Comparison of ENCODE assay signal across 8 cellular contexts in the genomic region with DNA sequence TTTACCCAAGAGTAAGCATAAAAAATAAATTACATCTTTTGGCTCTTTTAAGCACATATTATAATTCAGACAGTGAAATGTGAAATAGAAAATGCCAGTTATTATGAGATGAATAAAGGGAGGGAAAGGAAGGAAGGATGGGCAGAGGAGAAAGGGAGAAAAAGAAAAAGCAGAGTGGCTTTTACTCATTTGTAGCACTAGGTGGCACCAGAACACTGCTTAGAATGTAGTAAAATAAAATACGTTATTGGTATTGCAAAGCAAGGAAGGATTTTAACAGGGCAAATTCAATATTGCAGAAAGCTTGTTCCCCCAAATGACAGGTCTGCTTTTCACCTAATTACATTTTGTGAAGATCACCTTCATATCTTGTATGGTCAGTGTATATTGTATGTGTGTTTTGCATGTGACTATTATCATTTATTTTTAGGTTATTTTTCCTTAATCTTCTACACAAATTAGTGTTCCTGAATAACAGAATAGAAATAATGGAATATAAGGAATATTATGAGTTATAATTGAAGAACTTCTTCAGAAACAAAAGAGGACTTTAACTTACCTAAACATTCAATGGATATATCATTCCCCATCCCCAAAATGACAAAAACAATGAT. TPM values are rescaled to one million over a fixed set of nuclear protein-coding genes. Genes with fewer than 3 reads are reported as not detected.
DNase-seq lines count a peak whose midpoint lies in the region; ATAC-seq, FAIRE-seq and TF ChIP-seq lines count a peak whose summit lies in the region.

No MANE protein-coding gene starts in this region.

- H3K4me3 ChIP-seq in GM12878, result no peak overlapping the region

- ATAC-seq in GM12878, result peak; percentile 49; the same call in 2 of the 3 replicates
- no peak for ATAC-seq in GM19455 (IDR thresholded peaks at IDR 0.05; ENCODE audit: unreplicated experiment)

- no peaks in the 10 kb centered on the region for H3K9me3 ChIP-seq in GM12878 (replicated peaks; ENCODE audit: control insufficient read depth, insufficient read depth, low read length)

- TF ChIP-seq CTCF in GM12878 (IDR thresholded peaks at IDR 0.05 in 2 of 3, conservative IDR thresholded peaks at IDR 0.05 in 1 of 3; ENCODE audit: control insufficient read depth in 2 of 3, extremely low read depth in 1 of 3, insufficient read depth in 1 of 3, low read depth in 3 of 3, low read length in 3 of 3), result peak; percentile 58 to 69 (median 69)

- SMC1A ChIA-PET in GM12878 (lab: Charles Lee; ENCODE audit: uncharacterized antibody, unreplicated experiment), result interaction anchor here (0.6 to 3.4 kb wide), 5 partner anchors 11 to 442 kb away, joined by 3 to 12 read pairs (median 3); no protein-coding TSS in a partner anchor

- H3K79me2 ChIP-seq in GM12878 (ENCODE audit: control insufficient read depth, insufficient read depth, low read length), result no peaks in the 10 kb centered on the region

- H2AFZ ChIP-seq in GM12878 (ENCODE audit: control insufficient read depth, low read depth, low read length), result no peak overlapping the region

- H3K4me2 ChIP-seq in GM12878 (ENCODE audit: control insufficient read depth, insufficient read depth), result no peak overlapping the region

- WGBS in GM12878 (ENCODE audit: insufficient coverage, insufficient replicate concordance, low lambda C conversion rate, missing lambda C conversion rate), result 0% methylated on average over 1 of the region's 1 CpG

- FAIRE-seq in GM12891 (lab: Jason Lieb, UNC) (peak; percentile 23), GM12878 (lab: Jason Lieb, UNC) (peak; percentile 73)

- H3K9ac ChIP-seq in GM12878 (ENCODE audit: control insufficient read depth, insufficient read depth, low read length), result no peak overlapping the region

- peak; percentile 65 for DNase-seq in ACHN
- DNase-seq in GM12891 (ENCODE audit: insufficient read length, low spot score), result no peak
- DNase-seq in NCI-H2171 treated with DMSO at 0.1 percent for 48 hours (lab: John Stamatoyannopoulos, UW), result peak; percentile 64
- DNase-seq in GM12878 (ENCODE audit: low read depth, low spot score), result no peak
- peak; percentile 23 to 35 for DNase-seq in lung microvascular endothelial cell (ENCODE audit: low read depth in 2 of 2)
- DNase-seq in activated CD4-positive, alpha-beta T cell treated with anti-CD3 and anti-CD28 coated beads, Interleukin-2, amount 50 U/mL, for 4 hours, result no peak
- no peak for DNase-seq in GOT3 (lab: John Stamatoyannopoulos, UW)

- no peaks in the 10 kb centered on the region for H4K20me1 ChIP-seq in GM12878 (ENCODE audit: control insufficient read depth, insufficient read depth)

- intact Hi-C loops in GM12878 (cut with micrococcal nuclease; ENCODE audit: unreplicated experiment), result loop anchor here (5.0 kb wide), 1 partner anchor 763 kb away; no protein-coding TSS in a partner anchor

- TF ChIP-seq EP300 in GM12878 (IDR thresholded peaks at IDR 0.05; ENCODE audit: borderline replicate concordance in 1 of 2, control insufficient read depth in 1 of 2, low read depth in 2 of 2, low read length in 2 of 2), result no peak

- RAD21 ChIA-PET in GM12878 (lab: Charles Lee; ENCODE audit: unreplicated experiment), result interaction anchor here (1.0 kb wide), 1 partner anchor 60 kb away, joined by 3 read pairs; no protein-coding TSS in a partner anchor

- CTCF ChIA-PET in GM12878 (lab: Yijun Ruan, JAX), result interaction anchor here (0.7 to 2.8 kb wide), 17 partner anchors 10 to 1005 kb away, joined by 3 to 14 read pairs (median 3); no protein-coding TSS in a partner anchor

- POLR2A ChIA-PET in GM12878 (lab: Charles Lee), result no interaction called here

- BruUV-seq in GM12878 (replicated peaks; lab: Mats Ljungman, UMichigan), result no TSS peak

- peak; percentile 73 for TF ChIP-seq RAD21 in GM12878 (IDR thresholded peaks at IDR 0.05; ENCODE audit: insufficient read depth, low read depth, low read length)

- no peaks in the 10 kb centered on the region for H3K36me3 ChIP-seq in GM12878 (ENCODE audit: control insufficient read depth in 2 of 2, insufficient read depth in 2 of 2, low read length in 1 of 2)

- no peak overlapping the region for H3K27ac ChIP-seq in GM12878 (ENCODE audit: control insufficient read depth, insufficient read depth)

- no peaks in the 10 kb centered on the region for H3K4me1 ChIP-seq in GM12878 (ENCODE audit: control insufficient read depth, insufficient read depth, low read length)

- in situ Hi-C loops in ACHN (cut with HindIII; ENCODE audit: low pct_ligation_motif_present, low pct_unique_long_range_greater_than_20kb, low sequenced_read_pairs), result no loop called here
- in situ Hi-C loops in GM12878 (cut with MboI), result no loop called here

- no peaks in the 10 kb centered on the region; a peak in 1 of 4 replicates for H3K27me3 ChIP-seq in GM12878 (replicated peaks in 1 of 2; ENCODE audit: control insufficient read depth in 2 of 2, insufficient read depth in 2 of 2, low read length in 1 of 2)

- TF ChIP-seq POLR2A in GM12891 (IDR thresholded peaks at IDR 0.05; ENCODE audit: low read depth, low read length) (no peak), GM12878 (IDR thresholded peaks at IDR 0.05; ENCODE audit: low read depth, low read length) (no peak)

TF ChIP-seq in GM12891, 5 proteins besides CTCF, POLR2A, EP300 and RAD21:
- no peak for TF ChIP-seq POU2F2 (IDR thresholded peaks at IDR 0.05; ENCODE audit: low read depth, low read length)
- no peak for TF ChIP-seq SPI1 (IDR thresholded peaks at IDR 0.05; ENCODE audit: low read depth, low read length)
- TF ChIP-seq PAX5 (IDR thresholded peaks at IDR 0.05; ENCODE audit: insufficient read depth, low read length, severe bottlenecking), result no peak
- no peak for TF ChIP-seq POLR2AphosphoS5 (IDR thresholded peaks at IDR 0.05; ENCODE audit: low read depth, low read length)
- no peak for TF ChIP-seq TAF1 (IDR thresholded peaks at IDR 0.05; ENCODE audit: low read depth, low read length)
TF ChIP-seq in GM12891: peak in this region for 0.

TF ChIP-seq in GM12878, 131 proteins besides CTCF, POLR2A, EP300 and RAD21:
- TF ChIP-seq SMC3 (IDR thresholded peaks at IDR 0.05; ENCODE audit: borderline replicate concordance, low read length) (peak; percentile 53; the same call in 1 of the 2 replicates), TARDBP (IDR thresholded peaks at IDR 0.05; ENCODE audit: borderline replicate concordance) (no peak)

RNA-seq across cellular contexts. Expression of a gene that starts 9.1 kb away (rescaled TPM):
- 3.1 TPM for polyA plus RNA-seq in GM12891 (2012; ENCODE audit: low read depth, missing spikeins)
- 57.2 and 64.8 TPM in 2 replicates for total RNA-seq in GM12878 (2013; cell fraction: nucleolus; rRNA removed)
- total RNA-seq in GM12878 (2014; rRNA removed) (16.4 and 18.7 TPM in 2 replicates), GM12878 (2014; rRNA removed; fragmentation: Illumina TruSeq; extraction: Trizol) (10.6 and 11.9 TPM in 2 replicates), GM12878 (2021) (9.2 and 11.4 TPM in 2 replicates), lung microvascular endothelial cell (0.20 and 2.8 TPM in 2 replicates)
- polyA plus RNA-seq in GM12878 (2011; ENCODE audit: low read depth), result 1.4 TPM
- polyA plus RNA-seq in GM12878 (2011; rRNA removed) (9.9 and 12.9 TPM in 2 replicates), GM12878 (2014; fragmentation: Illumina TruSeq; extraction: Trizol) (7.1 and 28.7 TPM in 2 replicates), GM12878 (2014; fragmentation: Nextera tagmentation; extraction: Ambion mirVana) (1 to 10 TPM; 2.1 to 3.4 TPM), GM12878 (2014; rRNA removed) (9.2 and 11.4 TPM in 2 replicates), GM12878 (2016; fragmentation: Nextera tagmentation; extraction: Ambion mirVana) (1 to 10 TPM; 5.0 to 5.1 TPM)
- polyA plus RNA-seq in GM12878 (2011; cell fraction: cytosol; rRNA removed), result 10.6 and 11.7 TPM in 2 replicates
- 57.1 and 63.6 TPM in 2 replicates for polyA plus RNA-seq in GM12878 (2011; cell fraction: nucleus; rRNA removed)
- 2.8 and 4.0 TPM in 2 replicates for polyA plus RNA-seq in GM12878 (2012)
- polyA minus RNA-seq in GM12878 (2011; rRNA and poly(A)+ RNA removed), result 61.9 and 76.7 TPM in 2 replicates
- 10.0 and 17.1 TPM in 2 replicates for polyA minus RNA-seq in GM12878 (2011; cell fraction: cytosol; rRNA and poly(A)+ RNA removed)
- polyA minus RNA-seq in GM12878 (2011; cell fraction: nucleus; rRNA and poly(A)+ RNA removed), result 59.7 and 106 TPM in 2 replicates

RNA-seq across cellular contexts. Expression of a gene that starts 22.9 kb away (rescaled TPM):
- polyA plus RNA-seq in GM12891 (2012; ENCODE audit: low read depth, missing spikeins), result 0.03 TPM
- total RNA-seq in GM12878 (2013; cell fraction: nucleolus; rRNA removed), result 0.12 and 0.31 TPM in 2 replicates
- total RNA-seq in GM12878 (2014; rRNA removed) (0.06 and 0.16 TPM in 2 replicates), GM12878 (2014; rRNA removed; fragmentation: Illumina TruSeq; extraction: Trizol) (0.13 and 0.14 TPM in 2 replicates), GM12878 (2021) (0.21 TPM in 2 replicates), lung microvascular endothelial cell (0.44 and 0.79 TPM in 2 replicates)
- polyA plus RNA-seq in GM12878 (2011; ENCODE audit: low read depth), result not detected
- polyA plus RNA-seq in GM12878 (2011; rRNA removed) (0.16 and 0.36 TPM in 2 replicates), GM12878 (2014; fragmentation: Illumina TruSeq; extraction: Trizol) (0.16 TPM in 2 replicates), GM12878 (2014; fragmentation: Nextera tagmentation; extraction: Ambion mirVana) (under 1 TPM; 0.02 to 0.06 TPM), GM12878 (2014; rRNA removed) (0.09 and 0.18 TPM in 2 replicates), GM12878 (2016; fragmentation: Nextera tagmentation; extraction: Ambion mirVana) (under 1 TPM in 1 of 2 experiments, not detected in 1; 0.03 TPM)
- 0.12 and 0.21 TPM in 2 replicates for polyA plus RNA-seq in GM12878 (2011; cell fraction: cytosol; rRNA removed)
- 0.16 and 0.31 TPM in 2 replicates for polyA plus RNA-seq in GM12878 (2011; cell fraction: nucleus; rRNA removed)
- 0.04 and 0.18 TPM in 2 replicates for polyA plus RNA-seq in GM12878 (2012)
- 0.07 and 0.46 TPM in 2 replicates for polyA minus RNA-seq in GM12878 (2011; rRNA and poly(A)+ RNA removed)
- polyA minus RNA-seq in GM12878 (2011; cell fraction: cytosol; rRNA and poly(A)+ RNA removed), result 0.53 and 0.73 TPM in 2 replicates
- polyA minus RNA-seq in GM12878 (2011; cell fraction: nucleus; rRNA and poly(A)+ RNA removed), result 0.12 and 0.48 TPM in 2 replicates

Comparison
In these comparisons a context has a peak if more than half of its experiments do, and no peak if none do; other contexts are left out.
1. DNase-seq: peak in ACHN (single experiment), NCI-H2171 treated with DMSO at 0.1 percent for 48 hours (single experiment) and lung microvascular endothelial cell (2 of 2); none in GM12891 (single experiment), GM12878 (single experiment), activated CD4-positive, alpha-beta T cell treated with anti-CD3 and anti-CD28 coated beads, Interleukin-2, amount 50 U/mL, for 4 hours (0 of 2) and GOT3 (single experiment).